ENCODE assay signal across 13 cellular contexts in genomic region chr17:58402679-58403078, GRCh38. TPM values are rescaled to one million over a fixed set of nuclear protein-coding genes. Genes with fewer than 3 reads are reported as not detected.
DNase-seq lines count a peak whose midpoint lies in the region; ATAC-seq, FAIRE-seq and TF ChIP-seq lines count a peak whose summit lies in the region.
"Had no signal": no experiment of that assay in that cellular context is flagged by ENCODE, and none has a peak within 500 bp of the region (broad histone marks: within the 10 kb centered on the region; RNA-seq: fewer than 3 reads in every experiment).

No MANE protein-coding gene starts in this region.

- H3K4me1 ChIP-seq in GM12878 (ENCODE audit: control insufficient read depth, insufficient read depth, low read length), result no peaks in the 10 kb centered on the region
- H3K4me1 ChIP-seq: gastrocnemius medialis had no signal

- peaks cover 21% of the 10 kb centered on the region for H3K79me2 ChIP-seq in GM12878 (ENCODE audit: control insufficient read depth, insufficient read depth, low read length)

- no peaks in the 10 kb centered on the region for H3K27me3 Mint-ChIP-seq in activated T-cell treated with anti-CD3 and anti-CD28 coated beads, Interleukin-2, amount 50 U/mL, for 4 hours (ENCODE audit: low read depth)

- no peak for TF ChIP-seq POLR2A in GM12878 (IDR thresholded peaks at IDR 0.05; ENCODE audit: low read depth, low read length)

- ATAC-seq in GM12878 (no peak), GM19397 (IDR thresholded peaks at IDR 0.05; ENCODE audit: unreplicated experiment) (no peak)
- no peak for ATAC-seq in activated T-cell treated with anti-CD3 and anti-CD28 coated beads, Interleukin-2, amount 50 U/mL, for 4 hours
- ATAC-seq: gastrocnemius medialis had no signal

- H3K4me3 Mint-ChIP-seq in activated T-cell treated with anti-CD3 and anti-CD28 coated beads, Interleukin-2, amount 50 U/mL, for 4 hours, result no peak overlapping the region

- WGBS in GM12878 (ENCODE audit: insufficient coverage, insufficient replicate concordance, low lambda C conversion rate, missing lambda C conversion rate), result 20% methylated on average over 1 of the region's 1 CpG

- H3K9me3 ChIP-seq in GM12878 (replicated peaks; ENCODE audit: control insufficient read depth, insufficient read depth, low read length), result no peaks in the 10 kb centered on the region
- H3K9me3 ChIP-seq: gastrocnemius medialis had no signal

- H3K9me3 Mint-ChIP-seq in activated T-cell treated with anti-CD3 and anti-CD28 coated beads, Interleukin-2, amount 50 U/mL, for 4 hours, result no peaks in the 10 kb centered on the region

- no peak for TF ChIP-seq RAD21 in GM12878 (IDR thresholded peaks at IDR 0.05; ENCODE audit: insufficient read depth, low read depth, low read length)

- no peak overlapping the region for H2AFZ ChIP-seq in GM12878 (ENCODE audit: control insufficient read depth, low read depth, low read length)

- TF ChIP-seq EP300 in GM12878 (IDR thresholded peaks at IDR 0.05; ENCODE audit: borderline replicate concordance in 1 of 2, control insufficient read depth in 1 of 2, low read depth in 2 of 2, low read length in 2 of 2), result no peak

- BruUV-seq in GM12878 (replicated peaks; lab: Mats Ljungman, UMichigan), result no TSS peak

- RAD21 ChIA-PET in GM12878 (lab: Charles Lee; ENCODE audit: unreplicated experiment), result no interaction called here

- no peak overlapping the region for H3K4me3 ChIP-seq in GM12878
- H3K4me3 ChIP-seq: gastrocnemius medialis had no signal

- peak; percentile 46 for DNase-seq in A172 (ENCODE audit: low spot score)
- DNase-seq in HT-29 (ENCODE audit: low spot score), result peak; percentile 33
- DNase-seq in GM12878 (ENCODE audit: low read depth, low spot score), result no peak
- DNase-seq in iris pigment epithelial cell (ENCODE audit: low read depth), result peak; percentile 16
- DNase-seq in epidermal melanocyte (ENCODE audit: insufficient read length, low spot score), result no peak
- no peak for DNase-seq in DMS153 (lab: John Stamatoyannopoulos, UW)
- no peak for DNase-seq in activated T-cell treated with anti-CD3 and anti-CD28 coated beads, Interleukin-2, amount 50 U/mL, for 4 hours
- DNase-seq: activated CD4-positive, CD25-positive, alpha-beta regulatory T cell treated with anti-CD3 and anti-CD28 coated beads, Interleukin-2, amount 50 U/mL, for 72 hours; gastrocnemius medialis; NCI-H1436 treated with DMSO at 0.1 percent for 48 hours; substantia nigra had no signal

- H3K27me3 ChIP-seq in GM12878 (replicated peaks in 1 of 2; ENCODE audit: control insufficient read depth in 2 of 2, insufficient read depth in 2 of 2, low read length in 1 of 2), result no peaks in the 10 kb centered on the region; a peak in 1 of 4 replicates
- H3K27me3 ChIP-seq: gastrocnemius medialis had no signal

- H3K9ac ChIP-seq in GM12878 (ENCODE audit: control insufficient read depth, insufficient read depth, low read length), result no peak overlapping the region

- intact Hi-C loops in GM12878 (cut with micrococcal nuclease; ENCODE audit: unreplicated experiment), result no loop called here

- in situ Hi-C loops in GM12878 (cut with MboI), result no loop called here

- SMC1A ChIA-PET in GM12878 (lab: Charles Lee; ENCODE audit: uncharacterized antibody, unreplicated experiment), result interaction anchor here (1.6 kb wide), 1 partner anchor 20 kb away, joined by 4 read pairs; no protein-coding TSS in a partner anchor

- H3K36me3 ChIP-seq in GM12878 (ENCODE audit: control insufficient read depth in 2 of 2, insufficient read depth in 2 of 2, low read length in 1 of 2), result no peaks in the 10 kb centered on the region
- H3K36me3 ChIP-seq: gastrocnemius medialis had no signal

- H3K36me3 Mint-ChIP-seq in activated T-cell treated with anti-CD3 and anti-CD28 coated beads, Interleukin-2, amount 50 U/mL, for 4 hours (ENCODE audit: insufficient read depth), result peaks cover 3% of the 10 kb centered on the region

- no peak overlapping the region for H3K4me2 ChIP-seq in GM12878 (ENCODE audit: control insufficient read depth, insufficient read depth)

- POLR2A ChIA-PET in GM12878 (lab: Charles Lee), result no interaction called here

- H3K27ac ChIP-seq in GM12878 (ENCODE audit: control insufficient read depth, insufficient read depth), result no peak overlapping the region
- H3K27ac ChIP-seq: gastrocnemius medialis, HL-60 had no signal

- no peak for TF ChIP-seq CTCF in GM12878 (IDR thresholded peaks at IDR 0.05 in 2 of 3, conservative IDR thresholded peaks at IDR 0.05 in 1 of 3; ENCODE audit: control insufficient read depth in 2 of 3, extremely low read depth in 1 of 3, insufficient read depth in 1 of 3, low read depth in 3 of 3, low read length in 3 of 3)

- FAIRE-seq in GM12878 (lab: Jason Lieb, UNC), result no peak

- CTCF ChIA-PET in GM12878 (lab: Yijun Ruan, JAX), result no interaction called here

- no peaks in the 10 kb centered on the region for H4K20me1 ChIP-seq in GM12878 (ENCODE audit: control insufficient read depth, insufficient read depth)

- H3K4me1 Mint-ChIP-seq in activated T-cell treated with anti-CD3 and anti-CD28 coated beads, Interleukin-2, amount 50 U/mL, for 4 hours (ENCODE audit: low read depth), result peaks cover 7% of the 10 kb centered on the region

TF ChIP-seq in GM12878, 131 proteins besides CTCF, POLR2A, EP300 and RAD21:
- TF ChIP-seq SRF (IDR thresholded peaks at IDR 0.05; ENCODE audit: low read depth in 2 of 2, low read length in 2 of 2) (no peak), ATF7 (IDR thresholded peaks at IDR 0.05; ENCODE audit: low read depth) (peak; percentile 38; the same call in 1 of the 2 replicates), FOS (IDR thresholded peaks at IDR 0.05; ENCODE audit: borderline replicate concordance, extremely low read depth, insufficient read length) (no peak), MTA2 (IDR thresholded peaks at IDR 0.05; ENCODE audit: low read depth) (no peak), KLF5 (IDR thresholded peaks at IDR 0.05; ENCODE audit: partially characterized antibody) (no peak), PKNOX1 (IDR thresholded peaks at IDR 0.05) (no peak)
TF ChIP-seq in GM12878: peak in this region for 1.

RNA-seq across cellular contexts. Expression of gene RNF43, which starts 14.7 kb away (rescaled TPM):
- total RNA-seq in A172 (2014; rRNA removed; shearing (Covaris generic)), result not detected in 2 replicates
- 113 and 136 TPM in 2 replicates for total RNA-seq in HT-29 (2014; rRNA removed; shearing (Covaris generic))
- 64.7 and 95.6 TPM in 2 replicates for total RNA-seq in GM12878 (2013; cell fraction: nucleolus; rRNA removed)
- total RNA-seq in GM12878 (2014; rRNA removed) (5.3 and 7.2 TPM in 2 replicates), GM12878 (2014; rRNA removed; fragmentation: Illumina TruSeq; extraction: Trizol) (4.4 and 4.5 TPM in 2 replicates), GM12878 (2021) (6.8 and 8.2 TPM in 2 replicates)
- polyA plus RNA-seq in GM12878 (2011; ENCODE audit: low read depth), result 0.51 TPM
- polyA plus RNA-seq in GM12878 (2011; rRNA removed) (16.7 and 20.8 TPM in 2 replicates), GM12878 (2014; fragmentation: Illumina TruSeq; extraction: Trizol) (6.6 and 6.7 TPM in 2 replicates), GM12878 (2014; fragmentation: Nextera tagmentation; extraction: Ambion mirVana) (1 to 10 TPM; 1.2 to 1.3 TPM), GM12878 (2014; rRNA removed) (5.8 and 5.9 TPM in 2 replicates), GM12878 (2016; fragmentation: Nextera tagmentation; extraction: Ambion mirVana) (1 to 10 TPM; 4.4 to 5.1 TPM)
- polyA plus RNA-seq in GM12878 (2011; cell fraction: cytosol; rRNA removed), result 11.2 and 14.7 TPM in 2 replicates
- 36.9 and 40.7 TPM in 2 replicates for polyA plus RNA-seq in GM12878 (2011; cell fraction: nucleus; rRNA removed)
- polyA plus RNA-seq in GM12878 (2012), result 1.1 and 1.5 TPM in 2 replicates
- 24.1 and 28.7 TPM in 2 replicates for polyA minus RNA-seq in GM12878 (2011; rRNA and poly(A)+ RNA removed)
- polyA minus RNA-seq in GM12878 (2011; cell fraction: cytosol; rRNA and poly(A)+ RNA removed), result 3.8 and 4.9 TPM in 2 replicates
- polyA minus RNA-seq in GM12878 (2011; cell fraction: nucleus; rRNA and poly(A)+ RNA removed), result 16.9 and 28.5 TPM in 2 replicates
- total RNA-seq in activated T-cell treated with anti-CD3 and anti-CD28 coated beads, Interleukin-2, amount 50 U/mL, for 4 hours, result under 1 TPM; 0.43 to 0.92 (median 0.73) TPM

RNA-seq across cellular contexts. Expression of gene SUPT4H1, which starts 50.7 kb away (rescaled TPM):
- total RNA-seq in A172 (2014; rRNA removed; shearing (Covaris generic)), result 76.1 and 161 TPM in 2 replicates
- 53.0 and 60.0 TPM in 2 replicates for total RNA-seq in HT-29 (2014; rRNA removed; shearing (Covaris generic))
- 8.8 and 9.5 TPM in 2 replicates for total RNA-seq in GM12878 (2013; cell fraction: nucleolus; rRNA removed)
- total RNA-seq in GM12878 (2014; rRNA removed) (87.9 and 92.8 TPM in 2 replicates), GM12878 (2014; rRNA removed; fragmentation: Illumina TruSeq; extraction: Trizol) (70.4 and 83.8 TPM in 2 replicates), GM12878 (2021) (87.0 and 93.2 TPM in 2 replicates)
- polyA plus RNA-seq in GM12878 (2011; ENCODE audit: low read depth), result 90.2 TPM
- polyA plus RNA-seq in GM12878 (2011; rRNA removed) (230 and 240 TPM in 2 replicates), GM12878 (2014; fragmentation: Illumina TruSeq; extraction: Trizol) (98.9 and 112 TPM in 2 replicates), GM12878 (2014; fragmentation: Nextera tagmentation; extraction: Ambion mirVana) (100 to 1,000 TPM; 148 to 293 TPM), GM12878 (2014; rRNA removed) (94.9 and 102 TPM in 2 replicates), GM12878 (2016; fragmentation: Nextera tagmentation; extraction: Ambion mirVana) (100 to 1,000 TPM; 143 to 159 TPM)
- polyA plus RNA-seq in GM12878 (2011; cell fraction: cytosol; rRNA removed), result 105 and 107 TPM in 2 replicates
- 61.5 and 64.9 TPM in 2 replicates for polyA plus RNA-seq in GM12878 (2011; cell fraction: nucleus; rRNA removed)
- 88.7 and 95.3 TPM in 2 replicates for polyA plus RNA-seq in GM12878 (2012)
- 60.9 and 80.0 TPM in 2 replicates for polyA minus RNA-seq in GM12878 (2011; rRNA and poly(A)+ RNA removed)
- 11.5 and 19.8 TPM in 2 replicates for polyA minus RNA-seq in GM12878 (2011; cell fraction: cytosol; rRNA and poly(A)+ RNA removed)
- polyA minus RNA-seq in GM12878 (2011; cell fraction: nucleus; rRNA and poly(A)+ RNA removed), result 5.6 and 14.2 TPM in 2 replicates
- 100 to 1,000 TPM; 144 to 154 (median 152) TPM for total RNA-seq in activated T-cell treated with anti-CD3 and anti-CD28 coated beads, Interleukin-2, amount 50 U/mL, for 4 hours

Comparison
In these comparisons a context has a peak if more than half of its experiments do, and no peak if none do; other contexts are left out.
1. DNase-seq: peak in A172 (single experiment), HT-29 (single experiment) and iris pigment epithelial cell (single experiment); none in GM12878 (single experiment), epidermal melanocyte (single experiment), DMS153 (single experiment) and activated T-cell treated with anti-CD3 and anti-CD28 coated beads, Interleukin-2, amount 50 U/mL, for 4 hours (single experiment).